8 cellular contexts compared by ENCODE assay signal in genomic region chr15:78638658-78639314, GRCh38.
DNase-seq lines count a peak whose midpoint lies in the region; ATAC-seq and TF ChIP-seq lines count a peak whose summit lies in the region.

No MANE protein-coding gene starts in this region.

- peak; percentile 37 for DNase-seq in DMS53 treated with DMSO at 0.1 percent for 48 hours (lab: John Stamatoyannopoulos, UW; ENCODE audit: unreplicated experiment)
- DNase-seq in RKO (ENCODE audit: low spot score), result peak; percentile 14
- DNase-seq in adipocyte (ENCODE audit: low read depth), result peak; percentile 75
- peak; percentile 45 for DNase-seq in inferior parietal cortex (ENCODE audit: extremely low spot score)
- DNase-seq in stimulated activated CD4-positive, alpha-beta T cell treated with anti-CD3 and anti-CD28 coated beads, Interleukin-2, amount 100 ng/mL, for 48 hours, result peak; percentile 56 to 60
- DNase-seq in effector memory CD4-positive, alpha-beta T cell, result no peak

- no peaks in the 10 kb centered on the region for H3K36me3 ChIP-seq in adipocyte (ENCODE audit: control insufficient read depth, insufficient read depth, low read length, severe bottlenecking)
- no peaks in the 10 kb centered on the region for H3K36me3 ChIP-seq in effector memory CD4-positive, alpha-beta T cell (ENCODE audit: control insufficient read depth, insufficient read depth, low read length)

- H3K4me3 ChIP-seq in adipocyte (ENCODE audit: low read length), result no peak overlapping the region
- H3K4me3 ChIP-seq in effector memory CD4-positive, alpha-beta T cell (ENCODE audit: insufficient read depth, low read depth, low read length, poor library complexity, severe bottlenecking), result no peak overlapping the region

- H3K4me1 ChIP-seq in adipocyte (ENCODE audit: control insufficient read depth, insufficient read depth, low read length), result no peaks in the 10 kb centered on the region
- peaks cover 10% of the 10 kb centered on the region for H3K4me1 ChIP-seq in effector memory CD4-positive, alpha-beta T cell (ENCODE audit: control insufficient read depth, insufficient read depth, low read length, poor library complexity, severe bottlenecking)

- H3K27me3 ChIP-seq in adipocyte (replicated peaks; ENCODE audit: control insufficient read depth, insufficient read depth, low read length), result peaks cover 54% of the 10 kb centered on the region
- peaks cover 10% of the 10 kb centered on the region for H3K27me3 ChIP-seq in effector memory CD4-positive, alpha-beta T cell (replicated peaks; ENCODE audit: control insufficient read depth, insufficient read depth, low read length, poor library complexity, severe bottlenecking)

- peaks cover under 1% of the 10 kb centered on the region for H3K9me3 ChIP-seq in adipocyte (ENCODE audit: control insufficient read depth, low read length)
- no peaks in the 10 kb centered on the region for H3K9me3 ChIP-seq in effector memory CD4-positive, alpha-beta T cell (ENCODE audit: control insufficient read depth, low read length)

- H3K9ac ChIP-seq in adipocyte (ENCODE audit: low read length), result no peak overlapping the region

- no peak overlapping the region for H3K27ac ChIP-seq in effector memory CD4-positive, alpha-beta T cell (ENCODE audit: insufficient read depth, low read length, poor library complexity, severe bottlenecking)

- TF ChIP-seq RAD21 in Ishikawa (IDR thresholded peaks at IDR 0.05; ENCODE audit: low read depth), result peak; percentile 79

- ATAC-seq in GM19328 (IDR thresholded peaks at IDR 0.05; ENCODE audit: unreplicated experiment), result no peak

- TF ChIP-seq EP300 in Ishikawa (IDR thresholded peaks at IDR 0.05; ENCODE audit: borderline replicate concordance), result no peak

TF ChIP-seq in Ishikawa, 13 proteins besides CTCF, POLR2A, EP300 and RAD21:
- TF ChIP-seq TCF12 (IDR thresholded peaks at IDR 0.05; ENCODE audit: low read depth) (no peak), FOXM1 (IDR thresholded peaks at IDR 0.05; ENCODE audit: borderline replicate concordance, low read depth) (no peak), USF1 (IDR thresholded peaks at IDR 0.05) (no peak), TEAD4 (IDR thresholded peaks at IDR 0.05) (no peak), REST (IDR thresholded peaks at IDR 0.05; ENCODE audit: low read depth) (no peak), EGR1 (IDR thresholded peaks at IDR 0.05) (no peak), TAF1 (IDR thresholded peaks at IDR 0.05; ENCODE audit: low read depth) (no peak), MAX (IDR thresholded peaks at IDR 0.05) (no peak), ZBTB7A (IDR thresholded peaks at IDR 0.05; ENCODE audit: low read depth) (no peak; the same call in 1 of the 2 replicates), NFIC (IDR thresholded peaks at IDR 0.05) (no peak), CREB1 (IDR thresholded peaks at IDR 0.05; ENCODE audit: low read depth) (no peak), YY1 (IDR thresholded peaks at IDR 0.05; ENCODE audit: low read depth) (no peak)

Comparison
In these comparisons a context has a peak if more than half of its experiments do, and no peak if none do; other contexts are left out.
1. DNase-seq: peak in DMS53 treated with DMSO at 0.1 percent for 48 hours (single experiment), RKO (single experiment), adipocyte (single experiment), inferior parietal cortex (single experiment) and stimulated activated CD4-positive, alpha-beta T cell treated with anti-CD3 and anti-CD28 coated beads, Interleukin-2, amount 100 ng/mL, for 48 hours (2 of 2); none in effector memory CD4-positive, alpha-beta T cell (0 of 3).